ENCODE assay signal across 1 cellular context in the genomic region with DNA sequence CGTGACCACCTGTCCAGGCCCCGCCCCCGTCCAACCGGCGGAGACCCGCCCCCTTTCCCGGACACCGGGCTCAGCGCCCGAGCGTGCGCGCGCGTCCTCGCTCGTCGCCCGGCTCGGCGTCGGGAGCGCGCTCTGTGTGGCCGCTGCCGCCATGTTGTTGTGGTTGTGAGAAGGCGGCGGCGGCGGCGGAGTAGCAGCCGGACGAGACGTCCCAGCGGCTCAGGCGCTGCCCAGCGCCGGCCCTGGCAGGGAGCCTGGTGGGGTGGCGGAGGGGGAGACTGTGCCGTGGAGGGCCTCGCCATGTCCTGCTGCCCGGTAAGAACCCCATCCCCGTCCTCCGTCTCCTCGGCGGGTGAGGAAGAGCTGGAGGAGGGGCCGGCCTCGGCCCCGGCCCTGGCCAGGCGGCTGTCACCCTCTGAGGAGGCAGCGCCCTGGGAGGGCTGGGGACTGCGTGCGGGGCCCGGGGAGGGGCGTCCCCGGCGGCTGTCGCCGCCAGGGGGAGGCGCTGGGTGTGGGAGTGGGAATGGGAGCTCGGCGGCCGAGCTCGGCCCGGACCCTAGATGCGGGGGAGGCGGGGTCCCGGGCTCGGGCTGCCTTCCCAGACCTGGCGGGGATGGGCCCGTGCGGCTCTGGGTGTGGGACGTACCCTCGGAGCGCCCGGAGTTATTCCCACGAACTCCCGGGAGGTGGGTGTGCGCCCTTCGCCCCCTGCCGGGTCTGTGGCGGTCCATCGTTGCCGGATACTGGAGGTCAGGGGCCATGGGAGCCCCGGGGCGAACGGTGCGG.
TF ChIP-seq lines count a peak whose summit lies in the region.

MTMR3 (plus strand) TSS at position 130 of the 786 bp plus-strand sequence. CDS start 87,886 bp downstream, outside the sequence.

TF ChIP-seq in HepG2, 621 proteins besides CTCF, POLR2A, EP300 and RAD21 (continued from another document and continues in another):
- TF ChIP-seq, protein P1, sequence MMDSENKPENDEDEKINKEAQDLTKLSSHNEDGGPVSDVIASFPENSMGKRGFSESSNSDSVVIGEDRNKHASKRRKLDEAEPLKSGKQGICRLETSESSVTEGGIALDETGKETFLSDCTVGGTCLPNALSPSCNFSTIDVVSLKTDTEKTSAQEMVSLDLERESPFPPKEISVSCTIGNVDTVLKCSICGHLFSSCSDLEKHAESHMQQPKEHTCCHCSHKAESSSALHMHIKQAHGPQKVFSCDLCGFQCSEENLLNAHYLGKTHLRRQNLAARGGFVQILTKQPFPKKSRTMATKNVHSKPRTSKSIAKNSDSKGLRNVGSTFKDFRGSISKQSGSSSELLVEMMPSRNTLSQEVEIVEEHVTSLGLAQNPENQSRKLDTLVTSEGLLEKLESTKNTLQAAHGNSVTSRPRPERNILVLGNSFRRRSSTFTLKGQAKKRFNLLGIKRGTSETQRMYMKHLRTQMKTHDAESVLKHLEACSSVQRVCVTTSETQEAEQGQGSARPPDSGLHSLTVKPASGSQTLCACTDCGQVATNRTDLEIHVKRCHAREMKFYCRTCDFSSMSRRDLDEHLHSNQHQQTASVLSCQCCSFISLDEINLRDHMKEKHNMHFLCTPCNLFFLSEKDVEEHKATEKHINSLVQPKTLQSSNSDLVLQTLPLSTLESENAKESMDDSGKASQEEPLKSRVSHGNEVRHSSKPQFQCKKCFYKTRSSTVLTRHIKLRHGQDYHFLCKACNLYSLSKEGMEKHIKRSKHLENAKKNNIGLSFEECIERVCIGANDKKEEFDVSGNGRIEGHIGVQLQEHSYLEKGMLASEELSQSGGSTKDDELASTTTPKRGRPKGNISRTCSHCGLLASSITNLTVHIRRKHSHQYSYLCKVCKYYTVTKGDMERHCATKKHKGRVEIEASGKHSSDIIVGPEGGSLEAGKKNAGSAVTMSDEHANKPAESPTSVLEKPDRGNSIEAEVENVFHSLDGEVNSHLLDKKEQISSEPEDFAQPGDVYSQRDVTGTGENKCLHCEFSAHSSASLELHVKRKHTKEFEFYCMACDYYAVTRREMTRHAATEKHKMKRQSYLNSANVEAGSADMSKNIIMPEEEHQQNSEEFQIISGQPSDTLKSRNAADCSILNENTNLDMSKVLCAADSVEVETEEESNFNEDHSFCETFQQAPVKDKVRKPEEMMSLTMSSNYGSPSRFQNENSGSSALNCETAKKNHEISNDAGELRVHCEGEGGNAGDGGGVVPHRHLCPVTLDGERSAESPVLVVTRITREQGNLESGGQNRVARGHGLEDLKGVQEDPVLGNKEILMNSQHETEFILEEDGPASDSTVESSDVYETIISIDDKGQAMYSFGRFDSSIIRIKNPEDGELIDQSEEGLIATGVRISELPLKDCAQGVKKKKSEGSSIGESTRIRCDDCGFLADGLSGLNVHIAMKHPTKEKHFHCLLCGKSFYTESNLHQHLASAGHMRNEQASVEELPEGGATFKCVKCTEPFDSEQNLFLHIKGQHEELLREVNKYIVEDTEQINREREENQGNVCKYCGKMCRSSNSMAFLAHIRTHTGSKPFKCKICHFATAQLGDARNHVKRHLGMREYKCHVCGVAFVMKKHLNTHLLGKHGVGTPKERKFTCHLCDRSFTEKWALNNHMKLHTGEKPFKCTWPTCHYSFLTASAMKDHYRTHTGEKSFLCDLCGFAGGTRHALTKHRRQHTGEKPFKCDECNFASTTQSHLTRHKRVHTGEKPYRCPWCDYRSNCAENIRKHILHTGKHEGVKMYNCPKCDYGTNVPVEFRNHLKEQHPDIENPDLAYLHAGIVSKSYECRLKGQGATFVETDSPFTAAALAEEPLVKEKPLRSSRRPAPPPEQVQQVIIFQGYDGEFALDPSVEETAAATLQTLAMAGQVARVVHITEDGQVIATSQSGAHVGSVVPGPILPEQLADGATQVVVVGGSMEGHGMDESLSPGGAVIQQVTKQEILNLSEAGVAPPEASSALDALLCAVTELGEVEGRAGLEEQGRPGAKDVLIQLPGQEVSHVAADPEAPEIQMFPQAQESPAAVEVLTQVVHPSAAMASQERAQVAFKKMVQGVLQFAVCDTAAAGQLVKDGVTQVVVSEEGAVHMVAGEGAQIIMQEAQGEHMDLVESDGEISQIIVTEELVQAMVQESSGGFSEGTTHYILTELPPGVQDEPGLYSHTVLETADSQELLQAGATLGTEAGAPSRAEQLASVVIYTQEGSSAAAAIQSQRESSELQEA (CRISPR knock-in tag; IDR thresholded peaks at IDR 0.05; ENCODE audit: not compliant biosample characterization) = no peak
- TF ChIP-seq, protein P2, sequence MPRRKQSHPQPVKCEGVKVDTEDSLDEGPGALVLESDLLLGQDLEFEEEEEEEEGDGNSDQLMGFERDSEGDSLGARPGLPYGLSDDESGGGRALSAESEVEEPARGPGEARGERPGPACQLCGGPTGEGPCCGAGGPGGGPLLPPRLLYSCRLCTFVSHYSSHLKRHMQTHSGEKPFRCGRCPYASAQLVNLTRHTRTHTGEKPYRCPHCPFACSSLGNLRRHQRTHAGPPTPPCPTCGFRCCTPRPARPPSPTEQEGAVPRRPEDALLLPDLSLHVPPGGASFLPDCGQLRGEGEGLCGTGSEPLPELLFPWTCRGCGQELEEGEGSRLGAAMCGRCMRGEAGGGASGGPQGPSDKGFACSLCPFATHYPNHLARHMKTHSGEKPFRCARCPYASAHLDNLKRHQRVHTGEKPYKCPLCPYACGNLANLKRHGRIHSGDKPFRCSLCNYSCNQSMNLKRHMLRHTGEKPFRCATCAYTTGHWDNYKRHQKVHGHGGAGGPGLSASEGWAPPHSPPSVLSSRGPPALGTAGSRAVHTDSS (CRISPR knock-in tag; conservative IDR thresholded peaks at IDR 0.05) = no peak
- TF ChIP-seq NFE2L1 (CRISPR knock-in tag; IDR thresholded peaks at IDR 0.05; ENCODE audit: borderline replicate concordance) (no peak), ZNF607 (CRISPR knock-in tag; IDR thresholded peaks at IDR 0.05; ENCODE audit: borderline replicate concordance) (0 out of 2 replicates have a peak, but pooled peaks have one; percentile 51), SP1 (IDR thresholded peaks at IDR 0.05) (no peak), SP1 (CRISPR knock-in tag; IDR thresholded peaks at IDR 0.05) (peak; percentile 63), ZNF652 (CRISPR knock-in tag; IDR thresholded peaks at IDR 0.05; ENCODE audit: borderline replicate concordance, low read depth) (no peak), PAX8 (CRISPR knock-in tag; IDR thresholded peaks at IDR 0.05; ENCODE audit: borderline replicate concordance) (no peak), ARNTL (CRISPR knock-in tag; IDR thresholded peaks at IDR 0.05) (0 out of 2 replicates have a peak, but pooled peaks have one; percentile 24), PLSCR1 (CRISPR knock-in tag; IDR thresholded peaks at IDR 0.05; ENCODE audit: borderline replicate concordance) (no peak), ZNF124 (CRISPR knock-in tag; IDR thresholded peaks at IDR 0.05) (no peak), CREB3 (CRISPR knock-in tag; IDR thresholded peaks at IDR 0.05) (no peak), ZFP91 (CRISPR knock-in tag; IDR thresholded peaks at IDR 0.05; ENCODE audit: borderline replicate concordance) (peak; percentile 63; the same call in 1 of the 2 replicates), ZNF234 (CRISPR knock-in tag; conservative IDR thresholded peaks at IDR 0.05) (no peak), ZNF776 (CRISPR knock-in tag; IDR thresholded peaks at IDR 0.05) (peak; percentile 23; the same call in 1 of the 2 replicates), MED1 (CRISPR knock-in tag; IDR thresholded peaks at IDR 0.05) (peak; percentile 12; the same call in 1 of the 2 replicates), THAP7 (CRISPR knock-in tag; IDR thresholded peaks at IDR 0.05) (no peak), ZNF335 (CRISPR knock-in tag; IDR thresholded peaks at IDR 0.05) (no peak), ARNT2 (CRISPR knock-in tag; IDR thresholded peaks at IDR 0.05; ENCODE audit: low read depth) (peak; percentile 51; the same call in 1 of the 2 replicates), ZSCAN12 (CRISPR knock-in tag; IDR thresholded peaks at IDR 0.05) (peak; percentile 46; the same call in 1 of the 2 replicates), MYC (CRISPR knock-in tag; IDR thresholded peaks at IDR 0.05; ENCODE audit: borderline replicate concordance) (peak; percentile 51; the same call in 1 of the 2 replicates), MLX (CRISPR knock-in tag; IDR thresholded peaks at IDR 0.05) (no peak), ZNF557 (CRISPR knock-in tag; IDR thresholded peaks at IDR 0.05) (no peak), ADNP (CRISPR knock-in tag; IDR thresholded peaks at IDR 0.05) (no peak), ZNF777 (CRISPR knock-in tag; IDR thresholded peaks at IDR 0.05) (peak; percentile 65; the same call in 1 of the 2 replicates), BCL6 (CRISPR knock-in tag; IDR thresholded peaks at IDR 0.05) (no peak), RXRB (CRISPR knock-in tag; IDR thresholded peaks at IDR 0.05; ENCODE audit: borderline replicate concordance) (no peak; the same call in 1 of the 2 replicates), TCF12 (IDR thresholded peaks at IDR 0.05) (no peak), TCF12 (CRISPR knock-in tag; IDR thresholded peaks at IDR 0.05) (no peak), XRCC5 (optimal IDR thresholded peaks at IDR 0.05; ENCODE audit: low read length) (no peak), PATZ1 (CRISPR knock-in tag; IDR thresholded peaks at IDR 0.05) (peak; percentile 45; the same call in 1 of the 2 replicates), IRX3 (CRISPR knock-in tag; IDR thresholded peaks at IDR 0.05; ENCODE audit: borderline replicate concordance, low read depth) (no peak)
- TF ChIP-seq, protein P3, sequence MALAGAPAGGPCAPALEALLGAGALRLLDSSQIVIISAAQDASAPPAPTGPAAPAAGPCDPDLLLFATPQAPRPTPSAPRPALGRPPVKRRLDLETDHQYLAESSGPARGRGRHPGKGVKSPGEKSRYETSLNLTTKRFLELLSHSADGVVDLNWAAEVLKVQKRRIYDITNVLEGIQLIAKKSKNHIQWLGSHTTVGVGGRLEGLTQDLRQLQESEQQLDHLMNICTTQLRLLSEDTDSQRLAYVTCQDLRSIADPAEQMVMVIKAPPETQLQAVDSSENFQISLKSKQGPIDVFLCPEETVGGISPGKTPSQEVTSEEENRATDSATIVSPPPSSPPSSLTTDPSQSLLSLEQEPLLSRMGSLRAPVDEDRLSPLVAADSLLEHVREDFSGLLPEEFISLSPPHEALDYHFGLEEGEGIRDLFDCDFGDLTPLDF (CRISPR knock-in tag; IDR thresholded peaks at IDR 0.05) = no peak
- TF ChIP-seq, protein P4, sequence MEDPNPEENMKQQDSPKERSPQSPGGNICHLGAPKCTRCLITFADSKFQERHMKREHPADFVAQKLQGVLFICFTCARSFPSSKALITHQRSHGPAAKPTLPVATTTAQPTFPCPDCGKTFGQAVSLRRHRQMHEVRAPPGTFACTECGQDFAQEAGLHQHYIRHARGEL (CRISPR knock-in tag; IDR thresholded peaks at IDR 0.05) = no peak
